ENCODE assay signal across 23 cellular contexts in genomic region chr10:77922551-77923179, GRCh38.
"Had no signal": no experiment of that assay in that cellular context is flagged by ENCODE, and none has a peak within 500 bp of the region (broad histone marks: within the 10 kb centered on the region; RNA-seq: fewer than 3 reads in every experiment).

No MANE protein-coding gene starts in this region.

- H3K9me3 Mint-ChIP-seq: activated CD4-positive, alpha-beta T cell treated with anti-CD3 and anti-CD28 coated beads, Interleukin-2, amount 10 ng/mL, durations not matched to agents 7 days and 5 days; activated naive CD4-positive, alpha-beta T cell treated with anti-CD3 and anti-CD28 coated beads for 36 hours; activated T-cell treated with anti-CD3 and anti-CD28 coated beads, Interleukin-2, amount 50 U/mL, for 24 hours; stimulated activated naive CD8-positive, alpha-beta T cell treated with anti-CD3 and anti-CD28 coated beads, Interleukin-15, Interleukin-2, amounts not matched to agents 100 ng/mL and 50 ng/mL, for 24 hours; T-cell had no signal

- H3K36me3 ChIP-seq: right lobe of liver, suprapubic skin, transverse colon had no signal

- H3K27ac Mint-ChIP-seq: activated CD4-positive, alpha-beta T cell treated with anti-CD3 and anti-CD28 coated beads, Interleukin-2, amount 10 ng/mL, durations not matched to agents 7 days and 5 days; activated CD8-positive, alpha-beta T cell treated with anti-CD3 and anti-CD28 coated beads, Interleukin-2, amount 10 ng/mL, durations not matched to agents 7 days and 5 days; activated naive CD4-positive, alpha-beta T cell treated with anti-CD3 and anti-CD28 coated beads for 36 hours; activated T-cell treated with anti-CD3 and anti-CD28 coated beads, Interleukin-2, amount 50 U/mL, for 24 hours; stimulated activated naive CD8-positive, alpha-beta T cell treated with anti-CD3 and anti-CD28 coated beads, Interleukin-15, Interleukin-2, amounts not matched to agents 100 ng/mL and 50 ng/mL, for 24 hours; T-cell had no signal

- H3K36me3 Mint-ChIP-seq: T-cell had no signal

- H3K4me3 ChIP-seq: gastroesophageal sphincter, heart right ventricle, psoas muscle, right lobe of liver, suprapubic skin, transverse colon had no signal

- H3K9me3 ChIP-seq: gastroesophageal sphincter, heart right ventricle, psoas muscle, right lobe of liver, suprapubic skin, transverse colon had no signal

- H3K27me3 ChIP-seq: gastroesophageal sphincter, right lobe of liver, suprapubic skin had no signal

- ATAC-seq: activated CD4-positive, CD25-positive, alpha-beta regulatory T cell treated with anti-CD3 and anti-CD28 coated beads, Interleukin-2, amount 50 U/mL, for 24 hours; activated CD8-positive, alpha-beta T cell treated with anti-CD3 and anti-CD28 coated beads, Interleukin-2, amount 10 ng/mL, durations not matched to agents 7 days and 5 days; esophagus mucosa; gastroesophageal sphincter; heart right ventricle; naive thymus-derived CD8-positive, alpha-beta T cell; psoas muscle; right lobe of liver; T-cell had no signal

- H3K4me3 Mint-ChIP-seq: activated CD4-positive, alpha-beta T cell treated with anti-CD3 and anti-CD28 coated beads, Interleukin-2, amount 10 ng/mL, durations not matched to agents 7 days and 5 days; activated CD8-positive, alpha-beta T cell treated with anti-CD3 and anti-CD28 coated beads, Interleukin-2, amount 10 ng/mL, durations not matched to agents 7 days and 5 days; activated naive CD4-positive, alpha-beta T cell treated with anti-CD3 and anti-CD28 coated beads for 36 hours; activated T-cell treated with anti-CD3 and anti-CD28 coated beads, Interleukin-2, amount 50 U/mL, for 24 hours; naive thymus-derived CD8-positive, alpha-beta T cell; stimulated activated naive CD8-positive, alpha-beta T cell treated with anti-CD3 and anti-CD28 coated beads, Interleukin-15, Interleukin-2, amounts not matched to agents 100 ng/mL and 50 ng/mL, for 24 hours; T-cell had no signal

- H3K27ac ChIP-seq: gastroesophageal sphincter, heart right ventricle, psoas muscle, right lobe of liver, suprapubic skin, transverse colon had no signal

- FAIRE-seq: bronchial epithelial cell, small intestine had no signal

- DNase-seq: activated CD4-positive, alpha-beta T cell treated with anti-CD3 and anti-CD28 coated beads, Interleukin-2, amount 10 ng/mL, durations not matched to agents 7 days and 5 days; activated CD8-positive, alpha-beta T cell treated with anti-CD3 and anti-CD28 coated beads, Interleukin-2, amount 10 ng/mL, durations not matched to agents 7 days and 5 days; activated naive CD4-positive, alpha-beta T cell treated with anti-CD3 and anti-CD28 coated beads for 36 hours; activated T-cell treated with anti-CD3 and anti-CD28 coated beads, Interleukin-2, amount 50 U/mL, for 24 hours; aorta; cerebellar nuclear complex; cortex of kidney; heart right ventricle; naive thymus-derived CD8-positive, alpha-beta T cell; occipital lobe; psoas muscle; small intestine; stimulated activated CD4-positive, alpha-beta T cell treated with anti-CD3 and anti-CD28 coated beads, Interleukin-15, amount 100 ng/mL, for 24 hours; stimulated activated CD4-positive, alpha-beta T cell treated with anti-CD3 and anti-CD28 coated beads, Interleukin-2, amount 100 ng/mL, for 48 hours; T-cell; transverse colon had no signal
